Comparison of ENCODE assay signal across 1 cellular context in the genomic region with DNA sequence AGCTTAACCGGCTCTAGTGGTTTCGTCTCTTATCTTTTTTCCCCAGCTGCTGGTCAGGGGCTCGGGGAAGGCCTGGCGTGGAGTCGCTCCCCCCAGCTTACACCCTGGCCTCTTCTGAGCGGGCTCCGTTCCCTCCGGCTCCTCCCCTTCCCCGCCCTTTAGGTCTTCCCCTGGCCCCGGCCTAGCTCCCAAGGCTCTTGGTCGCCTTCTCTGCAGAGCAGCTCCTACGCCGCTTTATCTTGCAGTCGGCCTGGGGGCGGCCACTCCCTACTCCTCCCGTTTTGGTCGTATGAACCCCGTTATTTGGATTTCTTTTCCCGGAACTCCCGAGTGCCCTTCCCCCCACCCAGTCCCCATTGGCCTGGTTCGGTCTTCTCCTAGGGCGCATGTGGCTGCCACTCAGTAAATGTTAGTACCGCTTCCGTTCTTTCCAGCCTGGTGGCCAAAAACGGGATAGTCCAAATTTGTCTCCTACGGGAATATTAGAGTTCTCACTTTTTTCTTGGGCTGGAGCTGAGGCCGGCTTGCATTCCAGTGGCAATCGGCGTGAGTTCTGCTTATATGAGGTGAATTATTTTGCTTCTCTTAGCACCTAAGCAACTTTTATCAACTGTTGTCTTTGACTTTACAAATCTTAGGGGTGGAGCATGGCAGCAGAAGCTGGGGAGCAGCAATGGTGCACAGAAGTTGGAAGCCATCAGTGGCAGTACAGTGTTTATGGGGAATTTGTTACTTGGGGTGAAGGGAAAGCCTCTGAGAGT.
TF ChIP-seq lines count a peak whose summit lies in the region.

No MANE protein-coding gene starts in this region.

TF ChIP-seq in K562, 482 proteins besides CTCF, POLR2A, EP300 and RAD21 (continued from another document and continues in another):
- TF ChIP-seq ZNF318 (IDR thresholded peaks at IDR 0.05; ENCODE audit: borderline replicate concordance in 1 of 2, low read depth in 1 of 2) (peak in 1 of 2 experiments; percentile 70; a peak in 2 of 4 replicates), HNRNPL (IDR thresholded peaks at IDR 0.05; ENCODE audit: low read depth, low read length) (no peak), ZNF282 (CRISPR knock-in tag; IDR thresholded peaks at IDR 0.05) (peak; percentile 75), TOE1 (IDR thresholded peaks at IDR 0.05; ENCODE audit: borderline replicate concordance) (no peak), TOE1 (CRISPR knock-in tag; IDR thresholded peaks at IDR 0.05; ENCODE audit: borderline replicate concordance, low read depth) (no peak; the same call in 1 of the 2 replicates), ZNF3 (CRISPR knock-in tag; IDR thresholded peaks at IDR 0.05) (no peak), SP2 (IDR thresholded peaks at IDR 0.05; ENCODE audit: extremely low read depth, low read depth, low read length, poor library complexity, severe bottlenecking) (no peak), RFX5 (IDR thresholded peaks at IDR 0.05; ENCODE audit: low read depth, low read length) (no peak), HNRNPLL (IDR thresholded peaks at IDR 0.05; ENCODE audit: low read depth, low read length, poor library complexity, severe bottlenecking) (peak; percentile 85), MYBL2 (IDR thresholded peaks at IDR 0.05; ENCODE audit: low read depth) (no peak), MYBL2 (CRISPR knock-in tag; IDR thresholded peaks at IDR 0.05; ENCODE audit: borderline replicate concordance) (no peak), CCAR2 (IDR thresholded peaks at IDR 0.05; ENCODE audit: low read depth, low read length) (no peak), MGA (IDR thresholded peaks at IDR 0.05) (no peak; the same call in 1 of the 2 replicates), CTBP1 (IDR thresholded peaks at IDR 0.05; ENCODE audit: borderline replicate concordance) (no peak), NR2C2 (CRISPR knock-in tag; IDR thresholded peaks at IDR 0.05) (no peak; the same call in 1 of the 2 replicates), NR2C2 (tag; IDR thresholded peaks at IDR 0.05) (no peak), ZNF280A (IDR thresholded peaks at IDR 0.05; ENCODE audit: low read depth, partially characterized antibody) (no peak), MCM5 (IDR thresholded peaks at IDR 0.05; ENCODE audit: low read depth) (no peak), PURB (CRISPR knock-in tag; IDR thresholded peaks at IDR 0.05; ENCODE audit: low read depth) (no peak)
- TF ChIP-seq, protein P1, sequence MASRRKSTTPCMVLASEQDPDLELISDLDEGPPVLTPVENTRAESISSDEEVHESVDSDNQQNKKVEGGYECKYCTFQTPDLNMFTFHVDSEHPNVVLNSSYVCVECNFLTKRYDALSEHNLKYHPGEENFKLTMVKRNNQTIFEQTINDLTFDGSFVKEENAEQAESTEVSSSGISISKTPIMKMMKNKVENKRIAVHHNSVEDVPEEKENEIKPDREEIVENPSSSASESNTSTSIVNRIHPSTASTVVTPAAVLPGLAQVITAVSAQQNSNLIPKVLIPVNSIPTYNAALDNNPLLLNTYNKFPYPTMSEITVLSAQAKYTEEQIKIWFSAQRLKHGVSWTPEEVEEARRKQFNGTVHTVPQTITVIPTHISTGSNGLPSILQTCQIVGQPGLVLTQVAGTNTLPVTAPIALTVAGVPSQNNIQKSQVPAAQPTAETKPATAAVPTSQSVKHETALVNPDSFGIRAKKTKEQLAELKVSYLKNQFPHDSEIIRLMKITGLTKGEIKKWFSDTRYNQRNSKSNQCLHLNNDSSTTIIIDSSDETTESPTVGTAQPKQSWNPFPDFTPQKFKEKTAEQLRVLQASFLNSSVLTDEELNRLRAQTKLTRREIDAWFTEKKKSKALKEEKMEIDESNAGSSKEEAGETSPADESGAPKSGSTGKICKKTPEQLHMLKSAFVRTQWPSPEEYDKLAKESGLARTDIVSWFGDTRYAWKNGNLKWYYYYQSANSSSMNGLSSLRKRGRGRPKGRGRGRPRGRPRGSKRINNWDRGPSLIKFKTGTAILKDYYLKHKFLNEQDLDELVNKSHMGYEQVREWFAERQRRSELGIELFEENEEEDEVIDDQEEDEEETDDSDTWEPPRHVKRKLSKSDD (conservative IDR thresholded peaks at IDR 0.05; ENCODE audit: low read length) = no peak
- TF ChIP-seq, protein P2, sequence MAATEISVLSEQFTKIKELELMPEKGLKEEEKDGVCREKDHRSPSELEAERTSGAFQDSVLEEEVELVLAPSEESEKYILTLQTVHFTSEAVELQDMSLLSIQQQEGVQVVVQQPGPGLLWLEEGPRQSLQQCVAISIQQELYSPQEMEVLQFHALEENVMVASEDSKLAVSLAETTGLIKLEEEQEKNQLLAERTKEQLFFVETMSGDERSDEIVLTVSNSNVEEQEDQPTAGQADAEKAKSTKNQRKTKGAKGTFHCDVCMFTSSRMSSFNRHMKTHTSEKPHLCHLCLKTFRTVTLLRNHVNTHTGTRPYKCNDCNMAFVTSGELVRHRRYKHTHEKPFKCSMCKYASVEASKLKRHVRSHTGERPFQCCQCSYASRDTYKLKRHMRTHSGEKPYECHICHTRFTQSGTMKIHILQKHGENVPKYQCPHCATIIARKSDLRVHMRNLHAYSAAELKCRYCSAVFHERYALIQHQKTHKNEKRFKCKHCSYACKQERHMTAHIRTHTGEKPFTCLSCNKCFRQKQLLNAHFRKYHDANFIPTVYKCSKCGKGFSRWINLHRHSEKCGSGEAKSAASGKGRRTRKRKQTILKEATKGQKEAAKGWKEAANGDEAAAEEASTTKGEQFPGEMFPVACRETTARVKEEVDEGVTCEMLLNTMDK (IDR thresholded peaks at IDR 0.05; ENCODE audit: borderline replicate concordance, insufficient read depth, low read depth, low read length, poor library complexity, severe bottlenecking) = no peak
